9 cellular contexts compared by ENCODE assay signal in genomic region chr3:111690242-111690641, GRCh38. TPM values are rescaled to one million over a fixed set of nuclear protein-coding genes. Genes with fewer than 3 reads are reported as not detected.
A peak's percentile ranks its signal among the peaks of the same experiment; 100 is the strongest.
DNase-seq lines count a peak whose midpoint lies in the region; ATAC-seq and TF ChIP-seq lines count a peak whose summit lies in the region.
"Had no signal": no experiment of that assay in that cellular context is flagged by ENCODE, and none has a peak within 500 bp of the region (broad histone marks: within the 10 kb centered on the region; RNA-seq: fewer than 3 reads in every experiment).

No MANE protein-coding gene starts in this region.

- H2AFZ ChIP-seq in neuronal stem cell (ENCODE audit: low read length) = no peak overlapping the region

- intact Hi-C loops in thyroid gland (cut with DNase I) = loop anchor here (5.0 kb wide), 1 partner anchor 118 kb away; no protein-coding TSS in a partner anchor

- peaks cover 12% of the 10 kb centered on the region for H3K36me3 Mint-ChIP-seq in activated naive CD8-positive, alpha-beta T cell treated with anti-CD3 and anti-CD28 coated beads, Interleukin-2, amount 10 ng/mL, durations not matched to agents 7 days and 5 days
- peaks cover 12% of the 10 kb centered on the region for H3K36me3 Mint-ChIP-seq in activated naive CD8-positive, alpha-beta T cell treated with anti-CD3 and anti-CD28 coated beads for 36 hours

- no peak for DNase-seq in activated naive CD8-positive, alpha-beta T cell treated with anti-CD3 and anti-CD28 coated beads, Interleukin-2, amount 10 ng/mL, durations not matched to agents 7 days and 5 days
- DNase-seq in activated naive CD8-positive, alpha-beta T cell treated with anti-CD3 and anti-CD28 coated beads for 36 hours = no peak
- peak; percentile 71 for DNase-seq in RPMI7951 (ENCODE audit: low read depth)
- DNase-seq in thyroid gland = peak; percentile 20 to 30
- DNase-seq in KG1 (lab: John Stamatoyannopoulos, UW) = no peak
- no peak for DNase-seq in DMS53 (lab: John Stamatoyannopoulos, UW)
- no peak for DNase-seq in neuronal stem cell (ENCODE audit: low spot score)

- no peaks in the 10 kb centered on the region for H3K9me3 Mint-ChIP-seq in activated naive CD8-positive, alpha-beta T cell treated with anti-CD3 and anti-CD28 coated beads, Interleukin-2, amount 10 ng/mL, durations not matched to agents 7 days and 5 days
- no peaks in the 10 kb centered on the region for H3K9me3 Mint-ChIP-seq in activated naive CD8-positive, alpha-beta T cell treated with anti-CD3 and anti-CD28 coated beads for 36 hours

- TF ChIP-seq CTCF in thyroid gland (IDR thresholded peaks at IDR 0.05) = no peak

- H3K79me1 ChIP-seq in neuronal stem cell (ENCODE audit: low read depth, low read length) = no peaks in the 10 kb centered on the region

- H3K4me3 Mint-ChIP-seq in activated naive CD8-positive, alpha-beta T cell treated with anti-CD3 and anti-CD28 coated beads, Interleukin-2, amount 10 ng/mL, durations not matched to agents 7 days and 5 days = peak overlapping the region; percentile 34
- H3K4me3 Mint-ChIP-seq in activated naive CD8-positive, alpha-beta T cell treated with anti-CD3 and anti-CD28 coated beads for 36 hours = no peak overlapping the region

- peak overlapping the region; percentile 62 for H3K27ac Mint-ChIP-seq in activated naive CD8-positive, alpha-beta T cell treated with anti-CD3 and anti-CD28 coated beads, Interleukin-2, amount 10 ng/mL, durations not matched to agents 7 days and 5 days
- H3K27ac Mint-ChIP-seq in activated naive CD8-positive, alpha-beta T cell treated with anti-CD3 and anti-CD28 coated beads for 36 hours = no peak overlapping the region

- H3K27me3 Mint-ChIP-seq in activated naive CD8-positive, alpha-beta T cell treated with anti-CD3 and anti-CD28 coated beads, Interleukin-2, amount 10 ng/mL, durations not matched to agents 7 days and 5 days = no peaks in the 10 kb centered on the region
- no peaks in the 10 kb centered on the region for H3K27me3 Mint-ChIP-seq in activated naive CD8-positive, alpha-beta T cell treated with anti-CD3 and anti-CD28 coated beads for 36 hours

- no peak overlapping the region for H3K23ac ChIP-seq in neuronal stem cell (ENCODE audit: low read depth, low read length, poor library complexity)

- H3K4me3 ChIP-seq in thyroid gland (replicated peaks in 1 of 3) (no peak overlapping the region), neuronal stem cell (ENCODE audit: low read length in 2 of 2) (no peak overlapping the region)

- H4K91ac ChIP-seq in neuronal stem cell (ENCODE audit: low read depth, low read length, poor library complexity) = no peak overlapping the region

- H2BK120ac ChIP-seq in neuronal stem cell (ENCODE audit: low read depth, low read length) = no peak overlapping the region

- H3K4me1 Mint-ChIP-seq in activated naive CD8-positive, alpha-beta T cell treated with anti-CD3 and anti-CD28 coated beads, Interleukin-2, amount 10 ng/mL, durations not matched to agents 7 days and 5 days = peaks cover 40% of the 10 kb centered on the region
- peaks cover 64% of the 10 kb centered on the region for H3K4me1 Mint-ChIP-seq in activated naive CD8-positive, alpha-beta T cell treated with anti-CD3 and anti-CD28 coated beads for 36 hours

- H2BK15ac ChIP-seq in neuronal stem cell (ENCODE audit: low read length) = no peak overlapping the region

- H4K8ac ChIP-seq in neuronal stem cell (ENCODE audit: low read depth, low read length) = no peak overlapping the region

- H3K18ac ChIP-seq in neuronal stem cell (ENCODE audit: low read length) = no peak overlapping the region

- H2AK5ac ChIP-seq in neuronal stem cell (ENCODE audit: low read depth, low read length) = no peak overlapping the region

- no peak overlapping the region for H3K9ac ChIP-seq in neuronal stem cell (ENCODE audit: low read depth, low read length, poor library complexity)

- POLR2A ChIA-PET in activated naive CD8-positive, alpha-beta T cell treated with anti-CD3 and anti-CD28 coated beads, Interleukin-2, amount 10 ng/mL, durations not matched to agents 7 days and 5 days (lab: Charles Lee) = interaction anchor here (1.7 kb wide), 1 partner anchor 21 kb away, joined by 5 read pairs; no protein-coding TSS in a partner anchor

- no peak for TF ChIP-seq POLR2A in thyroid gland (IDR thresholded peaks at IDR 0.05)

- no peak overlapping the region for H3K14ac ChIP-seq in neuronal stem cell (ENCODE audit: low read length)

- no peak overlapping the region for H3K4me2 ChIP-seq in neuronal stem cell (ENCODE audit: insufficient read depth, low read length, poor library complexity, severe bottlenecking)

- ATAC-seq in activated naive CD8-positive, alpha-beta T cell treated with anti-CD3 and anti-CD28 coated beads, Interleukin-2, amount 10 ng/mL, durations not matched to agents 7 days and 5 days (ENCODE audit: low read depth) = peak; percentile 81
- ATAC-seq in HG03066 (IDR thresholded peaks at IDR 0.05; ENCODE audit: low read depth, unreplicated experiment) = peak; percentile 85

- H3K27me3 ChIP-seq in thyroid gland = no peaks in the 10 kb centered on the region
- H3K27me3 ChIP-seq in neuronal stem cell (ENCODE audit: control insufficient read depth in 3 of 3, insufficient read depth in 3 of 3, low read depth in 1 of 3, low read length in 3 of 3) = no peaks in the 10 kb centered on the region

- WGBS in thyroid gland, 2 donors = 33 to 46% methylated on average over 3 of the region's 3 CpGs
- no CpG with 5 or more reads among the region's 3 CpGs for WGBS in neuronal stem cell (ENCODE audit: extremely low coverage in 2 of 2, insufficient read length in 2 of 2, insufficient replicate concordance in 1 of 2), 2 donors

- H3K4ac ChIP-seq in neuronal stem cell (ENCODE audit: low read length) = no peak overlapping the region

- H3K36me3 ChIP-seq in thyroid gland (no peaks in the 10 kb centered on the region), neuronal stem cell (replicated peaks in 1 of 2; ENCODE audit: control insufficient read depth in 2 of 2, insufficient read depth in 2 of 2, low read length in 2 of 2) (no peaks in the 10 kb centered on the region)

- H3K4me1 ChIP-seq in thyroid gland (peaks cover 7 to 13% of the 10 kb centered on the region in 2 donors), neuronal stem cell (ENCODE audit: control insufficient read depth in 2 of 2, insufficient read depth in 1 of 2, low read depth in 1 of 2, low read length in 2 of 2) (no peaks in the 10 kb centered on the region)

- H2BK12ac ChIP-seq in neuronal stem cell (ENCODE audit: low read length) = no peak overlapping the region

- H3K27ac ChIP-seq in thyroid gland = peak overlapping the region; percentile 5 to 54 (median 19)
- no peak overlapping the region for H3K27ac ChIP-seq in neuronal stem cell (replicated peaks; ENCODE audit: low read length)
- H3K27ac ChIP-seq: C4-2B had no signal

- H3K9me3 ChIP-seq in thyroid gland = no peaks in the 10 kb centered on the region
- no peaks in the 10 kb centered on the region for H3K9me3 ChIP-seq in neuronal stem cell (replicated peaks in 1 of 2; ENCODE audit: control insufficient read depth in 2 of 2, insufficient read depth in 1 of 2, low read depth in 1 of 2, low read length in 2 of 2)

- H2BK5ac ChIP-seq in neuronal stem cell (ENCODE audit: low read length) = no peak overlapping the region

RNA-seq across cellular contexts. Expression of gene PLCXD2, which starts 15.8 kb away (rescaled TPM):
- total RNA-seq in activated naive CD8-positive, alpha-beta T cell treated with anti-CD3 and anti-CD28 coated beads, Interleukin-2, amount 10 ng/mL, durations not matched to agents 7 days and 5 days = 10 to 100 TPM; 15.3 TPM
- total RNA-seq in activated naive CD8-positive, alpha-beta T cell treated with anti-CD3 and anti-CD28 coated beads for 36 hours = 1 to 10 TPM; 8.1 to 8.5 TPM
- 1.5 and 1.6 TPM in 2 replicates for total RNA-seq in RPMI7951 (2014; rRNA removed; shearing (Covaris generic))
- 1 to 10 TPM; 2.1 to 4.7 (median 2.5) TPM for total RNA-seq in thyroid gland
- 2.3 TPM for polyA plus RNA-seq in neuronal stem cell (2013, experiment 1 of 2)
- polyA plus RNA-seq in neuronal stem cell (2013, experiment 2 of 2) = 2.4 TPM

Comparison
In these comparisons a context has a peak if more than half of its experiments do, and no peak if none do; other contexts are left out.
1. DNase-seq: peak in RPMI7951 (single experiment) and thyroid gland (2 of 2); none in activated naive CD8-positive, alpha-beta T cell treated with anti-CD3 and anti-CD28 coated beads, Interleukin-2, amount 10 ng/mL, durations not matched to agents 7 days and 5 days (single experiment), activated naive CD8-positive, alpha-beta T cell treated with anti-CD3 and anti-CD28 coated beads for 36 hours (single experiment), KG1 (single experiment), DMS53 (single experiment) and neuronal stem cell (single experiment).